8 cellular contexts compared by ENCODE assay signal in the genomic region with DNA sequence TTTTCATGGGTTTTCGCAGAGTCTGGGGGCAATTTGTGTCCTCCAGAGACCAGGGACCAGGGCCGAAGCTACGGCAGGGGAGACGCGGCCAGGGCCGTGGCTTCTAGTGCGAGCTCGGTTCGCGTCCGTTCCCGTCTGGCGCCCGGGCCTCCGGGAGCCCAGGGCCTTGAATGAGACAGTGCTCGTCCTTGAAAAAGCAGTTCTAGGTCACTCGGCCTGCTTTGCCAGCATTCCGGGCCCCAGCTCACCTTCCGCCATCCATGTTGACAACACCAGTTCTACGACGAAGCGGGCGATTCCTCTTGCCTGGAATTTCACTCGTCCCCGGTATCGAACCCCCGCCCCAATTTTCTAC. TPM values are rescaled to one million over a fixed set of nuclear protein-coding genes. Genes with fewer than 3 reads are reported as not detected.
DNase-seq lines count a peak whose midpoint lies in the region; ATAC-seq, FAIRE-seq and TF ChIP-seq lines count a peak whose summit lies in the region.

No MANE protein-coding gene starts in this region.

- 12 to 26% methylated on average over 27 of the region's 27 CpGs for WGBS in sigmoid colon, 2 donors

- H3K27ac ChIP-seq in left ventricle myocardium inferior (replicated peaks) (peak overlapping the region; percentile 100), sigmoid colon (peak overlapping the region; percentile 89 to 98 (median 94))

- H3K27me3 ChIP-seq in left ventricle myocardium inferior (ENCODE audit: low read depth) (no peaks in the 10 kb centered on the region), sigmoid colon (no peaks in the 10 kb centered on the region)

- TF ChIP-seq POLR2A in sigmoid colon (IDR thresholded peaks at IDR 0.05) (no peak), H54 (IDR thresholded peaks at IDR 0.05; ENCODE audit: low read depth, low read length) (no peak)

- H3K9me3 Mint-ChIP-seq in activated naive CD4-positive, alpha-beta T cell treated with anti-CD3 and anti-CD28 coated beads, Interleukin-2, amount 50 U/mL, for 72 hours, result peaks cover 19 to 25% of the 10 kb centered on the region in 2 donors

- intact Hi-C loops in left ventricle myocardium inferior (cut with micrococcal nuclease) (loop anchor here (10.0 kb wide), 1 partner anchor 156 kb away; a partner anchor contains a TSS), sigmoid colon (cut with DNase I) (loop anchor here (2.0 to 5.0 kb wide), 3 partner anchors 14 to 154 kb away; a partner anchor contains a TSS)

- no peak for TF ChIP-seq EP300 in sigmoid colon (IDR thresholded peaks at IDR 0.05)

- H3K9me3 ChIP-seq in left ventricle myocardium inferior (replicated peaks), result peaks cover under 1% of the 10 kb centered on the region
- no peaks in the 10 kb centered on the region for H3K9me3 ChIP-seq in sigmoid colon

- H3K4me1 ChIP-seq in left ventricle myocardium inferior (peaks cover 42% of the 10 kb centered on the region), sigmoid colon (peaks cover 0 to 31% (median 28%) of the 10 kb centered on the region in 4 donors)

- no peak for FAIRE-seq in H54 (lab: Jason Lieb, UNC)

- TF ChIP-seq CTCF in left ventricle myocardium inferior (IDR thresholded peaks at IDR 0.05; ENCODE audit: borderline replicate concordance) (no peak), sigmoid colon (IDR thresholded peaks at IDR 0.05) (no peak), GM10266 (IDR thresholded peaks at IDR 0.05; ENCODE audit: control insufficient read depth, insufficient read depth, low read depth, missing control alignments) (no peak)

- H3K36me3 ChIP-seq in left ventricle myocardium inferior, result no peaks in the 10 kb centered on the region
- H3K36me3 ChIP-seq in sigmoid colon, result no peaks in the 10 kb centered on the region

- peak; percentile 40 for DNase-seq in activated CD4-positive, alpha-beta T cell treated with anti-CD3 and anti-CD28 coated beads for 48 hours
- DNase-seq in activated CD4-positive, alpha-beta T cell treated with anti-CD3 and anti-CD28 coated beads, Interleukin-2, amount 50 U/mL, for 4 hours, result no peak
- no peak for DNase-seq in activated naive CD4-positive, alpha-beta T cell treated with anti-CD3 and anti-CD28 coated beads, Interleukin-2, amount 50 U/mL, for 72 hours (ENCODE audit: low spot score in 2 of 2)
- DNase-seq in left ventricle myocardium inferior (peak; percentile 53), sigmoid colon (peak; percentile 78), GM10266 (ENCODE audit: extremely low spot score) (no peak), H54 (ENCODE audit: insufficient read length, low spot score) (no peak)

- ATAC-seq in HG03354 (IDR thresholded peaks at IDR 0.05; ENCODE audit: poor library complexity, severe bottlenecking, unreplicated experiment), result peak; percentile 31
- peak; percentile 14 to 16 for ATAC-seq in activated naive CD4-positive, alpha-beta T cell treated with anti-CD3 and anti-CD28 coated beads, Interleukin-2, amount 50 U/mL, for 72 hours

- H3K36me3 Mint-ChIP-seq in activated naive CD4-positive, alpha-beta T cell treated with anti-CD3 and anti-CD28 coated beads, Interleukin-2, amount 50 U/mL, for 72 hours, result peaks cover 39% of the 10 kb centered on the region in 2 donors

- peak overlapping the region; percentile 99 for H3K27ac Mint-ChIP-seq in activated naive CD4-positive, alpha-beta T cell treated with anti-CD3 and anti-CD28 coated beads, Interleukin-2, amount 50 U/mL, for 72 hours

- H3K4me3 ChIP-seq in left ventricle myocardium inferior (peak overlapping the region; percentile 84), sigmoid colon (peak overlapping the region; percentile 51 to 75 (median 62))

RNA-seq across cellular contexts. Expression of a gene that starts 4.5 kb away (rescaled TPM):
- not detected for total RNA-seq in activated naive CD4-positive, alpha-beta T cell treated with anti-CD3 and anti-CD28 coated beads, Interleukin-2, amount 50 U/mL, for 72 hours
- total RNA-seq in left ventricle myocardium inferior (not detected), sigmoid colon (not detected)
- not detected for polyA plus RNA-seq in sigmoid colon

RNA-seq across cellular contexts. Expression of a gene that starts 15.2 kb away (rescaled TPM):
- total RNA-seq in activated naive CD4-positive, alpha-beta T cell treated with anti-CD3 and anti-CD28 coated beads, Interleukin-2, amount 50 U/mL, for 72 hours, result under 1 TPM; 0.25 to 0.64 TPM
- total RNA-seq in left ventricle myocardium inferior (1.0 TPM), sigmoid colon (1 to 10 TPM; 1.7 to 3.3 (median 2.1) TPM)
- polyA plus RNA-seq in sigmoid colon, result under 1 TPM in 2 of 3 donors, not detected in 1; 0.60 to 0.96 TPM

RNA-seq across cellular contexts. Expression of a gene that starts 41.3 kb away (rescaled TPM):
- total RNA-seq in activated naive CD4-positive, alpha-beta T cell treated with anti-CD3 and anti-CD28 coated beads, Interleukin-2, amount 50 U/mL, for 72 hours, result 10 to 100 TPM; 30.7 to 45.3 TPM
- total RNA-seq in left ventricle myocardium inferior, result 80.3 TPM
- 10 to 100 TPM; 35.6 to 64.3 (median 38.5) TPM for total RNA-seq in sigmoid colon
- polyA plus RNA-seq in sigmoid colon, result 10 to 100 TPM; 20.6 to 27.0 (median 25.8) TPM

Comparison
In these comparisons a context has a peak if more than half of its experiments do, and no peak if none do; other contexts are left out.
1. DNase-seq: peak in activated CD4-positive, alpha-beta T cell treated with anti-CD3 and anti-CD28 coated beads for 48 hours (single experiment), left ventricle myocardium inferior (single experiment) and sigmoid colon (single experiment); none in activated CD4-positive, alpha-beta T cell treated with anti-CD3 and anti-CD28 coated beads, Interleukin-2, amount 50 U/mL, for 4 hours (0 of 2), activated naive CD4-positive, alpha-beta T cell treated with anti-CD3 and anti-CD28 coated beads, Interleukin-2, amount 50 U/mL, for 72 hours (0 of 2), GM10266 (single experiment) and H54 (single experiment).